ENCODE assay signal across 9 cellular contexts in the genomic region with DNA sequence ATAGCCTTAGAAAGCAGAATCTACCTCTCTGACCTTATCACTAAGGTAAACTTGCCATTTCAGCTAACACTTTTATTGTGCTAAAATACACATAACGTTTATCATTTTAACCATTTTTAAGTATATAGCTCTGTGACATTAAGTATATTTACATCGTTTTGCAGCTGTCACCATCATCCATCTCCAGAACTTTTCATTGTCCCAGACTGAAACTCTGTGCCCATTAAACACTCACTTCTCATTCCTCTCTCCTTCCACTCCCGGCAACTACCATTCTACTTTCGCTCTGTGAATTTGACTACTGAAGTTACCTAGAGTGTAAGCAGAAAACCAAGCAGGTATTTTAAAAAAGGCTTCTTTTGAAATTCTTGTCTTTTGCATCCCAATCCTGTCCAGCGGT. TPM values are rescaled to one million over a fixed set of nuclear protein-coding genes. Genes with fewer than 3 reads are reported as not detected.
DNase-seq lines count a peak whose midpoint lies in the region; ATAC-seq lines count a peak whose summit lies in the region.
"Had no signal": no experiment of that assay in that cellular context is flagged by ENCODE, and none has a peak within 500 bp of the region (broad histone marks: within the 10 kb centered on the region; RNA-seq: fewer than 3 reads in every experiment).

No MANE protein-coding gene starts in this region.

- no peak for DNase-seq in activated T-cell treated with anti-CD3 and anti-CD28 coated beads, Interleukin-2, amount 50 U/mL, for 72 hours
- DNase-seq in activated T-cell treated with anti-CD3 and anti-CD28 coated beads for 4 hours (no peak), NCI-H774 (lab: John Stamatoyannopoulos, UW) (no peak), NCI-H2171 treated with DMSO at 0.1 percent for 48 hours (lab: John Stamatoyannopoulos, UW) (no peak)
- no peak for DNase-seq in activated CD4-positive, alpha-beta memory T cell treated with anti-CD3 and anti-CD28 coated beads for 36 hours
- DNase-seq: NCI-H1105 treated with DMSO at 0.1 percent for 48 hours had no signal

- peaks cover 45% of the 10 kb centered on the region for H3K4me1 Mint-ChIP-seq in activated T-cell treated with anti-CD3 and anti-CD28 coated beads, Interleukin-2, amount 50 U/mL, for 72 hours (ENCODE audit: low read depth)
- H3K4me1 Mint-ChIP-seq in activated CD4-positive, alpha-beta memory T cell treated with anti-CD3 and anti-CD28 coated beads for 36 hours (ENCODE audit: low read depth): peaks cover 54% of the 10 kb centered on the region

- H3K27me3 ChIP-seq in iPS-18a (ENCODE audit: control insufficient read depth, insufficient read depth, low read length) (no peaks in the 10 kb centered on the region), subcutaneous abdominal adipose tissue (ENCODE audit: control insufficient read depth in 5 of 5, insufficient read depth in 4 of 5, low read length in 5 of 5) (no peaks in the 10 kb centered on the region)

- POLR2A ChIA-PET in activated CD4-positive, alpha-beta memory T cell treated with anti-CD3 and anti-CD28 coated beads for 36 hours (lab: Charles Lee): no interaction called here

- H3K9me3 ChIP-seq in iPS-18a (ENCODE audit: control insufficient read depth, low read depth, low read length) (no peaks in the 10 kb centered on the region), subcutaneous abdominal adipose tissue (ENCODE audit: control insufficient read depth in 5 of 5, low read length in 5 of 5) (no peaks in the 10 kb centered on the region)

- peaks cover 11% of the 10 kb centered on the region for H3K36me3 ChIP-seq in iPS-18a (ENCODE audit: control insufficient read depth, low read depth, low read length)
- peaks cover 0 to 10% (median 7%) of the 10 kb centered on the region in 5 donors for H3K36me3 ChIP-seq in subcutaneous abdominal adipose tissue (ENCODE audit: control insufficient read depth in 5 of 5, insufficient read depth in 5 of 5, low read length in 5 of 5)

- CTCF ChIA-PET in activated CD4-positive, alpha-beta memory T cell treated with anti-CD3 and anti-CD28 coated beads for 36 hours (lab: Charles Lee): no interaction called here

- H3K4me3 Mint-ChIP-seq in activated T-cell treated with anti-CD3 and anti-CD28 coated beads, Interleukin-2, amount 50 U/mL, for 72 hours: peak overlapping the region; percentile 93 to 98
- peak overlapping the region; percentile 95 for H3K4me3 Mint-ChIP-seq in activated CD4-positive, alpha-beta memory T cell treated with anti-CD3 and anti-CD28 coated beads for 36 hours

- H3K27ac Mint-ChIP-seq in activated T-cell treated with anti-CD3 and anti-CD28 coated beads, Interleukin-2, amount 50 U/mL, for 72 hours: peak overlapping the region; percentile 90
- peak overlapping the region; percentile 71 for H3K27ac Mint-ChIP-seq in activated CD4-positive, alpha-beta memory T cell treated with anti-CD3 and anti-CD28 coated beads for 36 hours

- H3K27me3 Mint-ChIP-seq in activated T-cell treated with anti-CD3 and anti-CD28 coated beads, Interleukin-2, amount 50 U/mL, for 72 hours (ENCODE audit: low read depth): no peaks in the 10 kb centered on the region
- H3K27me3 Mint-ChIP-seq in activated CD4-positive, alpha-beta memory T cell treated with anti-CD3 and anti-CD28 coated beads for 36 hours: no peaks in the 10 kb centered on the region

- H3K36me3 Mint-ChIP-seq in activated T-cell treated with anti-CD3 and anti-CD28 coated beads, Interleukin-2, amount 50 U/mL, for 72 hours (ENCODE audit: insufficient read depth in 2 of 2): peaks cover 12 to 23% of the 10 kb centered on the region in 2 donors
- peaks cover 25% of the 10 kb centered on the region for H3K36me3 Mint-ChIP-seq in activated CD4-positive, alpha-beta memory T cell treated with anti-CD3 and anti-CD28 coated beads for 36 hours

- H3K9me3 Mint-ChIP-seq in activated T-cell treated with anti-CD3 and anti-CD28 coated beads, Interleukin-2, amount 50 U/mL, for 72 hours: no peaks in the 10 kb centered on the region
- no peaks in the 10 kb centered on the region for H3K9me3 Mint-ChIP-seq in activated CD4-positive, alpha-beta memory T cell treated with anti-CD3 and anti-CD28 coated beads for 36 hours

- H3K4me3 ChIP-seq in iPS-18a (ENCODE audit: low read length) (peak overlapping the region; percentile 87), subcutaneous abdominal adipose tissue (ENCODE audit: low read depth in 1 of 5, low read length in 5 of 5) (peak overlapping the region in 3 of 5 donors; percentile 93 to 97 (median 94))

- H3K27ac ChIP-seq in iPS-18a (ENCODE audit: low read length) (no peak overlapping the region), subcutaneous abdominal adipose tissue (ENCODE audit: low read depth, low read length) (no peak overlapping the region)

- intact Hi-C loops in activated CD4-positive, alpha-beta memory T cell treated with anti-CD3 and anti-CD28 coated beads for 36 hours (cut with micrococcal nuclease): no loop called here

- no peak for ATAC-seq in activated T-cell treated with anti-CD3 and anti-CD28 coated beads, Interleukin-2, amount 50 U/mL, for 72 hours (replicated peaks in 1 of 2)
- no peak for ATAC-seq in GM18520 (IDR thresholded peaks at IDR 0.05; ENCODE audit: unreplicated experiment)

- H3K9ac ChIP-seq in iPS-18a (ENCODE audit: low read length): no peak overlapping the region
- peak overlapping the region in 4 of 5 donors; percentile 48 to 98 (median 96) for H3K9ac ChIP-seq in subcutaneous abdominal adipose tissue (ENCODE audit: low read length in 5 of 5)

- H3K4me1 ChIP-seq in iPS-18a (ENCODE audit: control insufficient read depth, low read depth, low read length): peaks cover 9% of the 10 kb centered on the region
- H3K4me1 ChIP-seq in subcutaneous abdominal adipose tissue (ENCODE audit: control insufficient read depth in 5 of 5, insufficient read depth in 5 of 5, low read length in 5 of 5): peaks cover 9 to 28% (median 25%) of the 10 kb centered on the region in 5 donors

RNA-seq across cellular contexts. Expression of a gene that starts 1.3 kb away (rescaled TPM):
- 10 to 100 TPM; 61.8 to 62.8 TPM for total RNA-seq in activated T-cell treated with anti-CD3 and anti-CD28 coated beads, Interleukin-2, amount 50 U/mL, for 72 hours
- total RNA-seq in activated CD4-positive, alpha-beta memory T cell treated with anti-CD3 and anti-CD28 coated beads for 36 hours: 10 to 100 TPM; 68.8 to 71.9 TPM

RNA-seq across cellular contexts. Expression of a gene that starts 53.6 kb away (rescaled TPM):
- total RNA-seq in activated T-cell treated with anti-CD3 and anti-CD28 coated beads, Interleukin-2, amount 50 U/mL, for 72 hours: 100 to 1,000 TPM; 138 to 148 TPM
- 100 to 1,000 TPM; 156 to 158 TPM for total RNA-seq in activated CD4-positive, alpha-beta memory T cell treated with anti-CD3 and anti-CD28 coated beads for 36 hours
